In the genomic region with DNA sequence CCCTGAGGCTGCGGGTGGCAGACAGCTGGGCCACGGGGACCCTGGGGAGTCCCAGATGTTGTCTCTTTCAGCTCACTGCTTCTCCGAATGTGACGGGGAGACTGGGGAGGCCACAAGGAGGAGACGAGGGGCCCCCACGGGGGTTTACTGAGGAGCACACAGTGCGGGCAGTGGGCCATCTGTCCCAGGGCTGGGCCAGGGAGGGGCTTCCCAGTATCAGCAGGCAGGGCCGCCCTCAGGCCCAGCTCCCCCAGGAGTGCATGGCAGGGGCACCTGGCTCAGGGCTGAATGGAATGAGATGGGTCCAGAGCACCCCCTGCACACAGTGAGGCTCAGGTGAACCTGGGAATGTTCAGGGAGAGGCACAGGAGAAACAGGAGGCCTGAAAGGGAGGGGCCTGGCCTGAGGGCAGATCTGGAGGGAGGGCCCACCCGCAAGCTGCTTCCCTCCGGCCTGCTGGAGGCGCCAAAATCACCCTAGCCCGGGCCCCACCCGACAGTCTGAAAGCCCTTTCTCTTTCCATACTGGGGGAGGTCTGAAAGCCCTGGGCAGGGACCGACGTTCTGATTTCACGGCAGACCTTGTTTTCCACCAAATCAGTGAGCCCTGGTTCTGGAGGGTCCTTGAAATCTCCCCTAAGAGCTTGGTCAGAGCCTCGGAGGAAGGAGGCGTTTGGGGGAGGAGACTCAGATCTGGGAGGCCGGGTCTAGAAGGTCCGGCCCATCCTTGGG, we compare ENCODE assay signal across 1 cellular context.
TF ChIP-seq lines count a peak whose summit lies in the region.

No MANE protein-coding gene starts in this region.

TF ChIP-seq in K562, 482 proteins besides CTCF, POLR2A, EP300 and RAD21 (continued from another document):
- no peak for TF ChIP-seq NFIX (CRISPR knock-in tag; IDR thresholded peaks at IDR 0.05; ENCODE audit: low read depth)
- no peak for TF ChIP-seq CBX1 (IDR thresholded peaks at IDR 0.05; ENCODE audit: low read depth)
- no peak for TF ChIP-seq CHD4 (IDR thresholded peaks at IDR 0.05; ENCODE audit: insufficient read depth, insufficient replicate concordance, low read depth, low read length, poor library complexity, severe bottlenecking)
- no peak for TF ChIP-seq NR4A1 (CRISPR knock-in tag; IDR thresholded peaks at IDR 0.05)
- TF ChIP-seq NR4A1 (tag; IDR thresholded peaks at IDR 0.05), result no peak
- TF ChIP-seq SP1 (CRISPR knock-in tag; IDR thresholded peaks at IDR 0.05), result peak; percentile 32; the same call in 1 of the 2 replicates
- TF ChIP-seq, protein P1, sequence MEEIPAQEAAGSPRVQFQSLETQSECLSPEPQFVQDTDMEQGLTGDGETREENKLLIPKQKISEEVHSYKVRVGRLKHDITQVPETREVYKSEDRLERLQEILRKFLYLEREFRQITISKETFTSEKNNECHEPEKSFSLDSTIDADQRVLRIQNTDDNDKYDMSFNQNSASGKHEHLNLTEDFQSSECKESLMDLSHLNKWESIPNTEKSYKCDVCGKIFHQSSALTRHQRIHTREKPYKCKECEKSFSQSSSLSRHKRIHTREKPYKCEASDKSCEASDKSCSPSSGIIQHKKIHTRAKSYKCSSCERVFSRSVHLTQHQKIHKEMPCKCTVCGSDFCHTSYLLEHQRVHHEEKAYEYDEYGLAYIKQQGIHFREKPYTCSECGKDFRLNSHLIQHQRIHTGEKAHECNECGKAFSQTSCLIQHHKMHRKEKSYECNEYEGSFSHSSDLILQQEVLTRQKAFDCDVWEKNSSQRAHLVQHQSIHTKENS (CRISPR knock-in tag; IDR thresholded peaks at IDR 0.05), result no peak
- TF ChIP-seq, protein P2, sequence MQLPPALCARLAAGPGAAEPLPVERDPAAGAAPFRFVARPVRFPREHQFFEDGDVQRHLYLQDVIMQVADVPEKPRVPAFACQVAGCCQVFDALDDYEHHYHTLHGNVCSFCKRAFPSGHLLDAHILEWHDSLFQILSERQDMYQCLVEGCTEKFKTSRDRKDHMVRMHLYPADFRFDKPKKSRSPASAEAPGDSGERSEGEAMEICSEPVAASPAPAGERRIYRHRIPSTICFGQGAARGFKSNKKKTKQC (CRISPR knock-in tag; IDR thresholded peaks at IDR 0.05), result no peak
- TF ChIP-seq HDAC2 (IDR thresholded peaks at IDR 0.05), result no peak
- TF ChIP-seq, protein P3, sequence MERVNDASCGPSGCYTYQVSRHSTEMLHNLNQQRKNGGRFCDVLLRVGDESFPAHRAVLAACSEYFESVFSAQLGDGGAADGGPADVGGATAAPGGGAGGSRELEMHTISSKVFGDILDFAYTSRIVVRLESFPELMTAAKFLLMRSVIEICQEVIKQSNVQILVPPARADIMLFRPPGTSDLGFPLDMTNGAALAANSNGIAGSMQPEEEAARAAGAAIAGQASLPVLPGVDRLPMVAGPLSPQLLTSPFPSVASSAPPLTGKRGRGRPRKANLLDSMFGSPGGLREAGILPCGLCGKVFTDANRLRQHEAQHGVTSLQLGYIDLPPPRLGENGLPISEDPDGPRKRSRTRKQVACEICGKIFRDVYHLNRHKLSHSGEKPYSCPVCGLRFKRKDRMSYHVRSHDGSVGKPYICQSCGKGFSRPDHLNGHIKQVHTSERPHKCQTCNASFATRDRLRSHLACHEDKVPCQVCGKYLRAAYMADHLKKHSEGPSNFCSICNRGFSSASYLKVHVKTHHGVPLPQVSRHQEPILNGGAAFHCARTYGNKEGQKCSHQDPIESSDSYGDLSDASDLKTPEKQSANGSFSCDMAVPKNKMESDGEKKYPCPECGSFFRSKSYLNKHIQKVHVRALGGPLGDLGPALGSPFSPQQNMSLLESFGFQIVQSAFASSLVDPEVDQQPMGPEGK (CRISPR knock-in tag; IDR thresholded peaks at IDR 0.05; ENCODE audit: borderline replicate concordance), result no peak
